8 cellular contexts compared by ENCODE assay signal in the genomic region with DNA sequence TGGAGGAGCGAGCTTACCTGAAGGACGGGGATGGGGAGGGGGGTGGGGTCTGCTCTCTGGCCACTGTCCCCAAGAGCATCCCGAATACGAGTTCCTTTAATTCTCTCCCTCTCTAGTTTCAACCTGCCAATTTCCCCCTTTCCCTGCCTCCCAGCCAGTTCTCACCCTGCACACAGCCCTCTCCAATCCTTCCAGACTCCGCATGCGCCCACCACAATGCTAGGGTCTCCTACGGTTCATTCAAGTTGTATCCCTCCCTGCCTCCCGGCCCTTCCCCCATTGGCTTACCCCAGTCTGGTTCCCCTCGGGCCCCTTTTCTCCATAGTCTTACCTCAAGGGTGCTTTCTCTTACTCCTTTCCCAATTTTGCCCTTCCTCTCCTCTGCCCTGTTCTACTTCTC. TPM values are rescaled to one million over a fixed set of nuclear protein-coding genes. Genes with fewer than 3 reads are reported as not detected.
DNase-seq lines count a peak whose midpoint lies in the region; ATAC-seq, FAIRE-seq and TF ChIP-seq lines count a peak whose summit lies in the region.

No MANE protein-coding gene starts in this region.

- H3K4me1 Mint-ChIP-seq in IgD-negative memory B cell, result peaks cover 0 to 14% (median 11%) of the 10 kb centered on the region in 3 donors
- H3K4me1 Mint-ChIP-seq in naive thymus-derived CD8-positive, alpha-beta T cell, result peaks cover 27 to 42% (median 41%) of the 10 kb centered on the region in 4 donors

- H2BK20ac ChIP-seq in H1 (ENCODE audit: low read length), result peak overlapping the region; percentile 72; the same call in 1 of the 2 replicates

- H3K23ac ChIP-seq in H1 (ENCODE audit: insufficient read length), result no peak overlapping the region

- CTCF ChIA-PET in AG04449 (lab: Yijun Ruan, JAX) (interaction anchor here (1.0 to 20.8 kb wide), 3 partner anchors 22 to 48 kb away, joined by 3 to 655 read pairs (median 24); partner anchors contain the start of gene SPRYD3), H1 (lab: Charles Lee; ENCODE audit: partially characterized antibody) (interaction anchor here (0.6 to 19.1 kb wide), 7 partner anchors 12 to 118 kb away, joined by 3 to 531 read pairs (median 20); partner anchors contain the start of gene SPRYD3)

- H3K36me3 ChIP-seq in H1 (ENCODE audit: control insufficient read depth in 2 of 4, insufficient read depth in 4 of 4, low read length in 3 of 4), result no peaks in the 10 kb centered on the region
- H3K36me3 ChIP-seq in WERI-Rb-1, result no peaks in the 10 kb centered on the region

- H3K9me3 Mint-ChIP-seq in IgD-negative memory B cell, result no peaks in the 10 kb centered on the region
- no peaks in the 10 kb centered on the region for H3K9me3 Mint-ChIP-seq in naive thymus-derived CD8-positive, alpha-beta T cell

- H3K4me3 ChIP-seq in AG04449 (ENCODE audit: low read depth, low read length), result peak overlapping the region; percentile 73
- H3K4me3 ChIP-seq in H1 (ENCODE audit: extremely low read depth in 1 of 4, insufficient read depth in 2 of 4, low read depth in 3 of 4, low read length in 4 of 4), result peak overlapping the region; percentile 62 to 85 (median 77)
- no peak overlapping the region for H3K4me3 ChIP-seq in WERI-Rb-1 (ENCODE audit: low read depth, low read length)

- H3K4ac ChIP-seq in H1 (replicated peaks; ENCODE audit: insufficient read length, low read depth, low read length), result no peak overlapping the region

- ATAC-seq in naive thymus-derived CD8-positive, alpha-beta T cell, result no peak
- ATAC-seq in GM18873 (IDR thresholded peaks at IDR 0.05; ENCODE audit: low FRiP score, unreplicated experiment) (no peak), GM18858 (IDR thresholded peaks at IDR 0.05; ENCODE audit: unreplicated experiment) (no peak)

- POLR2A ChIA-PET in AG04449 (lab: Yijun Ruan, JAX) (interaction anchor here (1.2 to 4.7 kb wide), 4 partner anchors 12 to 49 kb away, joined by 4 to 86 read pairs (median 49); partner anchors contain the start of genes SPRYD3 and TNS2), H1 (lab: Charles Lee; ENCODE audit: partially characterized antibody) (interaction anchor here (0.7 to 3.6 kb wide), 7 partner anchors 17 to 96 kb away, joined by 3 to 21 read pairs (median 5); partner anchors contain the start of genes EIF4B and SPRYD3)
- POLR2A ChIA-PET in naive thymus-derived CD8-positive, alpha-beta T cell (lab: Charles Lee), result interaction anchor here (4.9 kb wide), 1 partner anchor 17 kb away, joined by 58 read pairs; the partner anchor contains the start of gene SPRYD3

- H3K36me3 Mint-ChIP-seq in IgD-negative memory B cell, result peaks cover 1% of the 10 kb centered on the region
- H3K36me3 Mint-ChIP-seq in naive thymus-derived CD8-positive, alpha-beta T cell, result peaks cover 0 to 2% (median 0%) of the 10 kb centered on the region in 3 donors

- FAIRE-seq in H1 (lab: Jason Lieb, UNC), result no peak

- H3K14ac ChIP-seq in H1 (ENCODE audit: insufficient read length), result no peak overlapping the region

- peak overlapping the region; percentile 95 to 99 for H3K4me2 ChIP-seq in H1 (ENCODE audit: insufficient read depth in 1 of 2, low read depth in 2 of 2, low read length in 2 of 2)

- H3K56ac ChIP-seq in H1 (replicated peaks; ENCODE audit: insufficient read length, low read depth, low read length), result peak overlapping the region; percentile 54

- no peak for TF ChIP-seq POLR2A in H1 (IDR thresholded peaks at IDR 0.05; ENCODE audit: control extremely low read depth in 1 of 2, low read depth in 2 of 2, low read length in 2 of 2)

- peak overlapping the region; percentile 52; the same call in 1 of the 2 replicates for H2BK5ac ChIP-seq in H1 (ENCODE audit: low read depth, low read length)

- no peaks in the 10 kb centered on the region for H3K79me2 ChIP-seq in H1 (ENCODE audit: control insufficient read depth in 1 of 2, insufficient read depth in 2 of 2, low read length in 2 of 2)

- peaks cover 8% of the 10 kb centered on the region for H3K27me3 Mint-ChIP-seq in IgD-negative memory B cell
- H3K27me3 Mint-ChIP-seq in naive thymus-derived CD8-positive, alpha-beta T cell, result peaks cover 0 to 1% (median 0%) of the 10 kb centered on the region in 5 donors

- H2AFZ ChIP-seq in H1 (ENCODE audit: low read length), result peak overlapping the region; percentile 37

- no peak for TF ChIP-seq CTCF in AG04449 (IDR thresholded peaks at IDR 0.05; ENCODE audit: insufficient read depth, low read length, missing control alignments)
- TF ChIP-seq CTCF in H1 (IDR thresholded peaks at IDR 0.05; ENCODE audit: control extremely low read depth in 1 of 3, insufficient read depth in 1 of 3, low read depth in 1 of 3, low read length in 3 of 3), result no peak
- TF ChIP-seq CTCF in WERI-Rb-1 (IDR thresholded peaks at IDR 0.05; ENCODE audit: low read depth, low read length), result no peak

- no peak for DNase-seq in AG04449 (ENCODE audit: low read depth, low spot score)
- DNase-seq in H1 (ENCODE audit: low read depth in 1 of 2, low spot score in 2 of 2), result peak in 1 of 2 experiments; percentile 67
- DNase-seq in naive thymus-derived CD8-positive, alpha-beta T cell, result no peak
- no peak for DNase-seq in DMS79 (lab: John Stamatoyannopoulos, UW)
- DNase-seq in WERI-Rb-1, result no peak

- peak overlapping the region; percentile 30 to 94 (median 84) for H3K4me3 Mint-ChIP-seq in IgD-negative memory B cell
- H3K4me3 Mint-ChIP-seq in naive thymus-derived CD8-positive, alpha-beta T cell, result peak overlapping the region; percentile 70 to 92 (median 82)

- H4K20me1 ChIP-seq in H1 (replicated peaks in 1 of 2; ENCODE audit: control insufficient read depth in 1 of 2, insufficient read depth in 2 of 2, low read length in 2 of 2), result no peaks in the 10 kb centered on the region

- H2BK120ac ChIP-seq in H1 (replicated peaks; ENCODE audit: low read depth, low read length), result no peak overlapping the region

- H3K79me1 ChIP-seq in H1 (ENCODE audit: low read depth, low read length), result no peaks in the 10 kb centered on the region

- peaks cover 4 to 22% (median 5%) of the 10 kb centered on the region in 4 experiments for H3K4me1 ChIP-seq in H1 (replicated peaks in 1 of 4; ENCODE audit: control insufficient read depth in 3 of 4, insufficient read depth in 4 of 4, low read length in 3 of 4)

- no peak for TF ChIP-seq EP300 in H1 (IDR thresholded peaks at IDR 0.05; ENCODE audit: borderline replicate concordance in 1 of 2, low read depth in 2 of 2, low read length in 2 of 2)

- H2BK15ac ChIP-seq in H1 (ENCODE audit: low read length), result no peak overlapping the region; the same call in 1 of the 2 replicates

- H4K8ac ChIP-seq in H1 (ENCODE audit: extremely low read depth, insufficient read depth, low read length), result no peak overlapping the region

- H3K9me3 ChIP-seq in H1 (ENCODE audit: insufficient read depth in 2 of 2, low read depth in 1 of 2, low read length in 1 of 2) (no peaks in the 10 kb centered on the region), WERI-Rb-1 (ENCODE audit: severe bottlenecking) (no peaks in the 10 kb centered on the region)

- TF ChIP-seq RAD21 in H1 (IDR thresholded peaks at IDR 0.05 in 1 of 2, conservative IDR thresholded peaks at IDR 0.05 in 1 of 2; ENCODE audit: low read depth in 2 of 2, low read length in 2 of 2), result no peak

- H4K5ac ChIP-seq in H1 (ENCODE audit: insufficient read length, low read depth, low read length), result no peak overlapping the region

- H2AK5ac ChIP-seq in H1 (ENCODE audit: low read depth, low read length), result no peak overlapping the region

- H2BK12ac ChIP-seq in H1 (ENCODE audit: low read depth, low read length), result peak overlapping the region; percentile 75; the same call in 1 of the 2 replicates

- no peak overlapping the region for H3K27ac ChIP-seq in H1 (ENCODE audit: low read depth, low read length)
- H3K27ac ChIP-seq in WERI-Rb-1, result no peak overlapping the region

- H3K23me2 ChIP-seq in H1 (ENCODE audit: low read depth, low read length), result peaks cover 28% of the 10 kb centered on the region

- H3K9ac ChIP-seq in H1 (replicated peaks in 1 of 4; ENCODE audit: extremely low read depth in 1 of 4, low read depth in 3 of 4, low read length in 3 of 4), result peak overlapping the region in 2 of 4 experiments; percentile 1 to 50; a peak in 2 of 7 replicates

- peaks cover 0 to 27% (median 16%) of the 10 kb centered on the region in 4 experiments; a peak in 5 of 7 replicates for H3K27me3 ChIP-seq in H1 (replicated peaks in 1 of 4; ENCODE audit: control insufficient read depth in 3 of 4, extremely low read depth in 1 of 4, insufficient read depth in 3 of 4, low read length in 3 of 4)
- peaks cover 29% of the 10 kb centered on the region for H3K27me3 ChIP-seq in WERI-Rb-1 (ENCODE audit: insufficient read depth, low read depth, severe bottlenecking)

- H3K18ac ChIP-seq in H1 (ENCODE audit: extremely low read depth, low read length), result no peak overlapping the region; the same call in 1 of the 2 replicates

- WGBS in H1 (ENCODE audit: extremely low coverage in 1 of 2, insufficient coverage in 1 of 2, insufficient read length in 1 of 2, insufficient replicate concordance in 2 of 2, low coverage in 1 of 2, low lambda C conversion rate in 2 of 2, missing lambda C conversion rate in 1 of 2), 2 experiments, result 3% methylated on average over 7 of the region's 9 CpGs; no CpG with 5 or more reads in 1 of the 2 experiments

- H4K91ac ChIP-seq in H1 (replicated peaks; ENCODE audit: insufficient read length, low read length), result peak overlapping the region; percentile 83

- no peak overlapping the region for H3K27ac Mint-ChIP-seq in IgD-negative memory B cell
- peak overlapping the region; percentile 47 to 87 (median 75) for H3K27ac Mint-ChIP-seq in naive thymus-derived CD8-positive, alpha-beta T cell

RNA-seq across cellular contexts. Expression of gene IGFBP6, which starts 0.7 kb away (rescaled TPM):
- 1.0 TPM for polyA plus RNA-seq in IgD-negative memory B cell
- total RNA-seq in H1 (2021; fragmentation: NEBNext Ultra II Directional; extraction: Animal tissue kit (Norgen Biotek cat#: 25700)), result 13.7 and 16.4 TPM in 2 replicates
- 14.7 and 25.3 TPM in 2 replicates for polyA plus RNA-seq in H1 (2011; rRNA removed)
- 15.4 TPM for polyA plus RNA-seq in H1 (2011; cell fraction: cytosol; rRNA removed)
- 13.2 TPM for polyA plus RNA-seq in H1 (2011; cell fraction: nucleus; rRNA removed)
- 5.3 to 13.0 TPM (median 10.2 TPM) in 4 replicates for polyA plus RNA-seq in H1 (2012, experiment 1 of 2)
- polyA plus RNA-seq in H1 (2012, experiment 2 of 2), result 22.3 TPM
- 8.4 TPM for polyA plus RNA-seq in H1 (2013, experiment 1 of 2)
- polyA plus RNA-seq in H1 (2013, experiment 2 of 2), result 10.8 TPM
- 2.6 and 3.5 TPM in 2 replicates for polyA minus RNA-seq in H1 (2011; rRNA and poly(A)+ RNA removed)
- polyA minus RNA-seq in H1 (2011; cell fraction: cytosol; rRNA and poly(A)+ RNA removed), result 2.9 TPM
- 2.4 TPM for polyA minus RNA-seq in H1 (2011; cell fraction: nucleus; rRNA and poly(A)+ RNA removed)
- total RNA-seq in naive thymus-derived CD8-positive, alpha-beta T cell, result under 1 TPM in 1 of 2 experiments, not detected in 1; 0.65 TPM
- 10 to 100 TPM in 2 of 3 donors, 1 to 10 TPM in 1; 7.5 to 16.9 (median 16.9) TPM for polyA plus RNA-seq in naive thymus-derived CD8-positive, alpha-beta T cell

RNA-seq across cellular contexts. Expression of gene SOAT2, which starts 6.5 kb away (rescaled TPM):
- polyA plus RNA-seq in IgD-negative memory B cell, result not detected
- not detected in 2 replicates for total RNA-seq in H1 (2021; fragmentation: NEBNext Ultra II Directional; extraction: Animal tissue kit (Norgen Biotek cat#: 25700))
- polyA plus RNA-seq in H1 (2011; rRNA removed), result 0.08 and 0.13 TPM in 2 replicates
- polyA plus RNA-seq in H1 (2011; cell fraction: cytosol; rRNA removed), result 0.12 TPM
- 0.21 TPM for polyA plus RNA-seq in H1 (2011; cell fraction: nucleus; rRNA removed)
- not detected in 4 replicates for polyA plus RNA-seq in H1 (2012, experiment 1 of 2)
- polyA plus RNA-seq in H1 (2012, experiment 2 of 2), result not detected
- 0.04 TPM for polyA plus RNA-seq in H1 (2013, experiment 1 of 2)
- not detected for polyA plus RNA-seq in H1 (2013, experiment 2 of 2)
- not detected in 2 replicates for polyA minus RNA-seq in H1 (2011; rRNA and poly(A)+ RNA removed)
- polyA minus RNA-seq in H1 (2011; cell fraction: cytosol; rRNA and poly(A)+ RNA removed), result not detected
- not detected for polyA minus RNA-seq in H1 (2011; cell fraction: nucleus; rRNA and poly(A)+ RNA removed)
- under 1 TPM; 0.42 to 0.80 TPM for total RNA-seq in naive thymus-derived CD8-positive, alpha-beta T cell
- under 1 TPM; 0.67 to 0.77 (median 0.71) TPM for polyA plus RNA-seq in naive thymus-derived CD8-positive, alpha-beta T cell

RNA-seq across cellular contexts. Expression of gene SPRYD3, which starts 17.6 kb away (rescaled TPM):
- polyA plus RNA-seq in IgD-negative memory B cell (30.4 TPM), H1 (2011; rRNA removed) (8.0 and 10.4 TPM in 2 replicates)
- total RNA-seq in H1 (2021; fragmentation: NEBNext Ultra II Directional; extraction: Animal tissue kit (Norgen Biotek cat#: 25700)), result 6.6 and 6.8 TPM in 2 replicates
- polyA plus RNA-seq in H1 (2011; cell fraction: cytosol; rRNA removed), result 7.4 TPM
- 10.8 TPM for polyA plus RNA-seq in H1 (2011; cell fraction: nucleus; rRNA removed)
- 4.9 to 8.7 TPM (median 6.7 TPM) in 4 replicates for polyA plus RNA-seq in H1 (2012, experiment 1 of 2)
- 6.0 TPM for polyA plus RNA-seq in H1 (2012, experiment 2 of 2)
- 3.4 TPM for polyA plus RNA-seq in H1 (2013, experiment 1 of 2)
- polyA plus RNA-seq in H1 (2013, experiment 2 of 2), result 4.0 TPM
- polyA minus RNA-seq in H1 (2011; rRNA and poly(A)+ RNA removed), result 7.9 and 9.9 TPM in 2 replicates
- 4.6 TPM for polyA minus RNA-seq in H1 (2011; cell fraction: cytosol; rRNA and poly(A)+ RNA removed)
- 7.6 TPM for polyA minus RNA-seq in H1 (2011; cell fraction: nucleus; rRNA and poly(A)+ RNA removed)
- 10 to 100 TPM; 47.8 to 50.0 TPM for total RNA-seq in naive thymus-derived CD8-positive, alpha-beta T cell
- 10 to 100 TPM; 49.4 to 53.2 (median 51.7) TPM for polyA plus RNA-seq in naive thymus-derived CD8-positive, alpha-beta T cell

RNA-seq across cellular contexts. Expression of gene TNS2, which starts 46.9 kb away (rescaled TPM):
- polyA plus RNA-seq in IgD-negative memory B cell, result not detected
- total RNA-seq in H1 (2021; fragmentation: NEBNext Ultra II Directional; extraction: Animal tissue kit (Norgen Biotek cat#: 25700)), result 4.7 and 5.8 TPM in 2 replicates
- polyA plus RNA-seq in H1 (2011; rRNA removed), result 2.8 and 5.0 TPM in 2 replicates
- polyA plus RNA-seq in H1 (2011; cell fraction: cytosol; rRNA removed), result 1.7 TPM
- polyA plus RNA-seq in H1 (2011; cell fraction: nucleus; rRNA removed), result 25.7 TPM
- 4.3 to 6.2 TPM (median 4.8 TPM) in 4 replicates for polyA plus RNA-seq in H1 (2012, experiment 1 of 2)
- 2.5 TPM for polyA plus RNA-seq in H1 (2012, experiment 2 of 2)
- 3.7 TPM for polyA plus RNA-seq in H1 (2013, experiment 1 of 2)
- polyA plus RNA-seq in H1 (2013, experiment 2 of 2), result 3.4 TPM
- 1.7 and 2.8 TPM in 2 replicates for polyA minus RNA-seq in H1 (2011; rRNA and poly(A)+ RNA removed)
- polyA minus RNA-seq in H1 (2011; cell fraction: cytosol; rRNA and poly(A)+ RNA removed), result 10.8 TPM
- polyA minus RNA-seq in H1 (2011; cell fraction: nucleus; rRNA and poly(A)+ RNA removed), result 10.6 TPM
- 1 to 10 TPM; 2.4 to 3.0 TPM for total RNA-seq in naive thymus-derived CD8-positive, alpha-beta T cell
- polyA plus RNA-seq in naive thymus-derived CD8-positive, alpha-beta T cell, result under 1 TPM in 2 of 3 donors, not detected in 1; 0.13 to 0.19 TPM

Comparison
In these comparisons a context has a peak if more than half of its experiments do, and no peak if none do; other contexts are left out.
1. H3K27ac Mint-ChIP-seq: peak in naive thymus-derived CD8-positive, alpha-beta T cell (10 of 10); none in IgD-negative memory B cell (0 of 3).